Comparison of ENCODE assay signal across 9 cellular contexts in the genomic region with DNA sequence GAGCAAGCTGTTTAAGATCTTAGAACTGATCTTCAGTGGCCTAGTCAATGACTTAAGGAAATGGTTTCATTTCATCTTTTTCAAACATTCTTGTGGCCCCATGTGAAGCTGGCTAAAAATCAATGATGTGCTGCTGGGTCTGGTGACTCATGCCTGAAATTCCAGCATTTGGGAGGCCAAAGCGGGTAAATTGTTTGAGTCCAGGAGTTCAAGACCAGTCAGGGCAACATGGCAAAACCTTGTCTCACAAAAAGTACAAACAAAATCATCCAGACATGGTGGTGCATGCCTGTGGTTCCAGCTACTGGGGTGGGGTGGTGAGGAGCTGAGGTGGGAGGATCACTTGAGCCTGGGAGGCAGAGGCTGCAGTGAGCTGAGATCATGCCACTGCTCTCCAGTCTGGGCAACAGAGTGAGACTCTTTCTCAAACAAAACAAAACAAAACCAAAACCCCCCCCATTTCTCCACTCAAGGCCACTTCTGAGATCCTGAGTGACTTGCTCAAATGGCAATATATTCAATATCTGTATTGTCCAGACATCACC. TPM values are rescaled to one million over a fixed set of nuclear protein-coding genes. Genes with fewer than 3 reads are reported as not detected.
DNase-seq lines count a peak whose midpoint lies in the region; ATAC-seq and TF ChIP-seq lines count a peak whose summit lies in the region.
"Had no signal": no experiment of that assay in that cellular context is flagged by ENCODE, and none has a peak within 500 bp of the region (broad histone marks: within the 10 kb centered on the region; RNA-seq: fewer than 3 reads in every experiment).

No MANE protein-coding gene starts in this region.

- no peak for ATAC-seq in GM21825 (IDR thresholded peaks at IDR 0.05; ENCODE audit: unreplicated experiment)

- H3K27me3 ChIP-seq in sigmoid colon, result no peaks in the 10 kb centered on the region

- H3K9me3 Mint-ChIP-seq in glutamatergic neuron (ENCODE audit: unreplicated experiment), result no peaks in the 10 kb centered on the region

- H3K27ac ChIP-seq in sigmoid colon, result peak overlapping the region; percentile 56 to 99 (median 63)

- no peak overlapping the region for H3K4me3 Mint-ChIP-seq in glutamatergic neuron (ENCODE audit: unreplicated experiment)

- TF ChIP-seq POLR2A in sigmoid colon (IDR thresholded peaks at IDR 0.05), result no peak

- H3K36me3 ChIP-seq in sigmoid colon, result no peaks in the 10 kb centered on the region

- H3K4me1 Mint-ChIP-seq in glutamatergic neuron (ENCODE audit: low read depth, unreplicated experiment), result peaks cover 6% of the 10 kb centered on the region

- no peaks in the 10 kb centered on the region for H3K36me3 Mint-ChIP-seq in glutamatergic neuron (ENCODE audit: unreplicated experiment)

- H3K4me3 ChIP-seq in sigmoid colon, result no peak overlapping the region

- WGBS in sigmoid colon, 2 donors, result 82 to 84% methylated on average over 1 of the region's 1 CpG

- peaks cover 0 to 56% (median 48%) of the 10 kb centered on the region in 4 donors for H3K4me1 ChIP-seq in sigmoid colon

- intact Hi-C loops in sigmoid colon (cut with DNase I), result no loop called here

- TF ChIP-seq EP300 in sigmoid colon (IDR thresholded peaks at IDR 0.05), result no peak

- no peak overlapping the region for H3K27ac Mint-ChIP-seq in glutamatergic neuron (ENCODE audit: unreplicated experiment)

- DNase-seq in GM04503 (ENCODE audit: low read depth), result peak; percentile 95
- DNase-seq in RPMI7951 (ENCODE audit: low read depth), result peak; percentile 87
- DNase-seq in fibroblast of gingiva (ENCODE audit: low read depth), result peak; percentile 93
- peak; percentile 73 for DNase-seq in sigmoid colon
- no peak for DNase-seq in HPDE6-E6E7 (ENCODE audit: extremely low spot score)
- no peak for DNase-seq in glutamatergic neuron
- no peak for DNase-seq in NCI-H446 treated with DMSO at 0.1 percent for 48 hours (lab: John Stamatoyannopoulos, UW)
- DNase-seq: NCI-H510A had no signal

- TF ChIP-seq CTCF in sigmoid colon (IDR thresholded peaks at IDR 0.05), result no peak
- TF ChIP-seq CTCF in glutamatergic neuron (IDR thresholded peaks at IDR 0.05; ENCODE audit: partially characterized antibody, unreplicated experiment), result no peak

- no peaks in the 10 kb centered on the region for H3K9me3 ChIP-seq in sigmoid colon

- H3K27me3 Mint-ChIP-seq in glutamatergic neuron (ENCODE audit: unreplicated experiment), result peaks cover 4% of the 10 kb centered on the region

RNA-seq across cellular contexts. Expression of a gene that starts 17.4 kb away (rescaled TPM):
- 239 and 259 TPM in 2 replicates for total RNA-seq in RPMI7951 (2014; rRNA removed; shearing (Covaris generic))
- 100 to 1,000 TPM in 1 of 4 donors, 10 to 100 TPM in 3; 43.6 to 459 (median 71.4) TPM for total RNA-seq in sigmoid colon
- 10 to 100 TPM in 2 of 3 donors, 1 to 10 TPM in 1; 7.8 to 96.7 (median 10.2) TPM for polyA plus RNA-seq in sigmoid colon
- total RNA-seq in glutamatergic neuron (ENCODE audit: unreplicated experiment), result 10.1 TPM

RNA-seq across cellular contexts. Expression of a gene that starts 53.0 kb away (rescaled TPM):
- not detected in 2 replicates for total RNA-seq in RPMI7951 (2014; rRNA removed; shearing (Covaris generic))
- total RNA-seq in sigmoid colon, result 10 to 100 TPM; 27.3 to 80.1 (median 56.1) TPM
- polyA plus RNA-seq in sigmoid colon, result 1 to 10 TPM; 2.5 to 7.2 (median 4.6) TPM
- total RNA-seq in glutamatergic neuron (ENCODE audit: unreplicated experiment), result 1.3 TPM

RNA-seq across cellular contexts. Expression of a gene that starts 55.4 kb away (rescaled TPM):
- total RNA-seq in RPMI7951 (2014; rRNA removed; shearing (Covaris generic)), result 0.29 TPM in 1 of 2 replicates, not detected in the other
- total RNA-seq in sigmoid colon (not detected), glutamatergic neuron (ENCODE audit: unreplicated experiment) (not detected)
- polyA plus RNA-seq in sigmoid colon, result 1 to 10 TPM; 2.5 to 9.7 (median 3.6) TPM

Comparison
In these comparisons a context has a peak if more than half of its experiments do, and no peak if none do; other contexts are left out.
1. DNase-seq: peak in GM04503 (single experiment), RPMI7951 (single experiment), fibroblast of gingiva (single experiment) and sigmoid colon (single experiment); none in HPDE6-E6E7 (single experiment), glutamatergic neuron (single experiment) and NCI-H446 treated with DMSO at 0.1 percent for 48 hours (single experiment).
2. RNA of a gene that starts 53.0 kb away (total RNA-seq): 27.3 to 80.1 TPM in sigmoid colon; 1.3 TPM in glutamatergic neuron (single experiment) and not detected in RPMI7951; every median in the first group is over 10 times any median in the second.